ENCODE assay signal across 8 cellular contexts in the genomic region with DNA sequence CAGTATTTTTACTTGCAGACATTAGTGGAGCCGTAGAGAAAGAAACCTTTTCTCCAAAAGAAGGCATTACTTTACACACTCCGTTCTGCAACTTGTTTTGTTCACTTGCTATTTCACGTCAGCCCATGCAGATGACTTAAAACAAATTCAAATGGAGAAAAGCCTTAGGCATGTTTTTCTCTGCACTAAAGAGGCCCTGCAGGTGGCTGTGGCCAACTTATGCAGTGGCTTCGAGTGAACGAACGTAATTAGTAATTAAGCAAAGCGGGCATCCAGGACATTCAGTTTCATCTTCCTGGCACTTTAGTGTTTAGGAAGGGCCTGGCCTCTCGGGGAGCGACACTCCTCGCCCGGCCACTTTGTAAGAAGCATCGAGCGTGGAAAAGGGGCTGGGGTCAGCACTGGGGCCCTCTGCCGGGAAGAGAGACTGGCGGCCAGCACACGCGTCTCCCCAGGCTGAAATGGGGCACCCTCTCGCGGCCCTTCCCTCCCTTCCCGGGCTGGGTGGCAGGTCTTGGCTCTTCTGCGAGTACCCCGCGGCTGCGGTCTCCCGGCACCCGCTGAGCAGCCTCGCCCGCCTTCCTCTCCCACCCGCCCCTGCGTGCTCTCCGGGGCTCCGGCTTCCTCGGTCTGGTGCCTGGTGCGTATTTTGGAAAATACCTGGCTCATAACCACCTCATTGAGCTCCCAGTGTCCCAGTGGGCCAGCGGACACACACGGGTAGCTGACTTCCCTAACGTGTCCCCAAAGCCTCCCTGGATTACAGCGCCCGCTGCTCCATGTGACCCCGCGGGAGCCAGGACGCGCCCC. TPM values are rescaled to one million over a fixed set of nuclear protein-coding genes. Genes with fewer than 3 reads are reported as not detected.
DNase-seq lines count a peak whose midpoint lies in the region; ATAC-seq and TF ChIP-seq lines count a peak whose summit lies in the region.

No MANE protein-coding gene starts in this region.

- H3K27ac ChIP-seq in left lung = peak overlapping the region; percentile 92 to 96

- H3K36me3 ChIP-seq in left lung = no peaks in the 10 kb centered on the region

- H3K4me3 Mint-ChIP-seq in IgD-negative memory B cell = peak overlapping the region; percentile 87 to 95 (median 92)
- peak overlapping the region; percentile 86 for H3K4me3 Mint-ChIP-seq in central memory CD8-positive, alpha-beta T cell

- H3K4me3 ChIP-seq in GM12865 (ENCODE audit: low read depth, low read length) (peak overlapping the region; percentile 99), left lung (peak overlapping the region; percentile 83 to 86)

- H3K27me3 ChIP-seq in left lung = peaks cover 0 to 17% of the 10 kb centered on the region in 2 donors

- H3K4me1 Mint-ChIP-seq in IgD-negative memory B cell = peaks cover 20 to 31% (median 25%) of the 10 kb centered on the region in 3 donors
- H3K4me1 Mint-ChIP-seq in central memory CD8-positive, alpha-beta T cell = peaks cover 36% of the 10 kb centered on the region

- H3K27me3 Mint-ChIP-seq in IgD-negative memory B cell = peaks cover 6% of the 10 kb centered on the region
- H3K27me3 Mint-ChIP-seq in central memory CD8-positive, alpha-beta T cell = no peaks in the 10 kb centered on the region

- H3K36me3 Mint-ChIP-seq in IgD-negative memory B cell = peaks cover 3% of the 10 kb centered on the region
- peaks cover 23% of the 10 kb centered on the region for H3K36me3 Mint-ChIP-seq in central memory CD8-positive, alpha-beta T cell (ENCODE audit: insufficient read depth)

- peak; percentile 61 for DNase-seq in GM12865 (ENCODE audit: low read depth)
- peak; percentile 69 for DNase-seq in UCSD-AML1 (lab: John Stamatoyannopoulos, UW; ENCODE audit: unreplicated experiment)
- DNase-seq in central memory CD8-positive, alpha-beta T cell (ENCODE audit: low spot score in 2 of 2) = peak; percentile 28 to 37
- DNase-seq in left lung = peak; percentile 44 to 84
- DNase-seq in stimulated activated CD8-positive, alpha-beta memory T cell treated with anti-CD3 and anti-CD28 coated beads, Interleukin-15, amount 100 ng/mL, for 4 hours (ENCODE audit: low read depth in 2 of 2) = peak; percentile 9 to 29
- DNase-seq in NK-92 (lab: John Stamatoyannopoulos, UW; ENCODE audit: unreplicated experiment) = no peak

- TF ChIP-seq CTCF in GM12865 (IDR thresholded peaks at IDR 0.05; ENCODE audit: insufficient read depth, low read depth, low read length, missing control alignments) (no peak), left lung (IDR thresholded peaks at IDR 0.05) (no peak)

- no peaks in the 10 kb centered on the region for H3K9me3 ChIP-seq in left lung

- peak overlapping the region; percentile 94 to 97 (median 96) for H3K27ac Mint-ChIP-seq in IgD-negative memory B cell
- H3K27ac Mint-ChIP-seq in central memory CD8-positive, alpha-beta T cell (ENCODE audit: low read depth) = peak overlapping the region; percentile 93

- no peaks in the 10 kb centered on the region for H3K9me3 Mint-ChIP-seq in IgD-negative memory B cell
- H3K9me3 Mint-ChIP-seq in central memory CD8-positive, alpha-beta T cell = no peaks in the 10 kb centered on the region

- intact Hi-C loops in left lung (cut with DNase I) = no loop called here

- ATAC-seq in GM21723 (IDR thresholded peaks at IDR 0.05; ENCODE audit: unreplicated experiment) (peak; percentile 44), left lung (peak; percentile 54)
- peak; percentile 40 for ATAC-seq in central memory CD8-positive, alpha-beta T cell (replicated peaks; ENCODE audit: extremely low read depth, poor library complexity, severe bottlenecking)

- peaks cover 0 to 21% of the 10 kb centered on the region in 2 donors for H3K4me1 ChIP-seq in left lung

RNA-seq across cellular contexts. Expression of gene CYP4V2, which starts 0.7 kb away (rescaled TPM):
- polyA plus RNA-seq in IgD-negative memory B cell = 18.9 TPM
- 10 to 100 TPM; 26.2 to 27.8 TPM for total RNA-seq in left lung

RNA-seq across cellular contexts. Expression of gene KLKB1, which starts 36.6 kb away (rescaled TPM):
- 0.23 TPM for polyA plus RNA-seq in IgD-negative memory B cell
- under 1 TPM; 0.15 to 0.76 TPM for total RNA-seq in left lung
